ENCODE assay signal across 9 cellular contexts in the genomic region with DNA sequence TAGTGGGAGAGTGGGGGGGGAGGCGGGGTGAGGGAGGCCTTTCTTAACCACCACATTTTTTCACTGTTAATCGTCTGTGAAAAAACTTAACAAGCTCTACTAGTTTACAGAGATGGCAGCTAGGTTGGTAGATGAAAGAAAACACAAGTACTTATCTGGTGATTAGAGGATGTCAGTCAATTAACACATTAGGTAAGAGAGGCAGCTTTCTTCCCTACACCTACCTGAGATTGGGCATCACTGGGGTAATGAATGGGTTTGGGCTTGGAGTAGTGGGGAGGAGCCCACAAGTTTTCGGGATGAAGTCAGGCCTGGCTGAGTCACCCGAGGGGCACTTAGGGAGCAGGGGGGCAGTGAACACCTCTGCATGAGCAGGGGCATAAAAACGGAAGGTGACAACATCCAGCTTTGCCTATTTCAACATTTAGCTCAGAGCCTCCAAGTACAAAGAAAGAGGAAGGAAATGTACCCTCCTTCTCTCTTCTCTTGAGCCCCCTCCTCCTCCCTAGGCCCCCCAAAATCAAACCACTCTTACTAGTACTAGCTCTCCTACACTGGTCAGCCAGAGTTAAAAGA. TPM values are rescaled to one million over a fixed set of nuclear protein-coding genes. Genes with fewer than 3 reads are reported as not detected.
DNase-seq lines count a peak whose midpoint lies in the region; ATAC-seq and FAIRE-seq lines count a peak whose summit lies in the region.
"Had no signal": no experiment of that assay in that cellular context is flagged by ENCODE, and none has a peak within 500 bp of the region (broad histone marks: within the 10 kb centered on the region; RNA-seq: fewer than 3 reads in every experiment).

No MANE protein-coding gene starts in this region.

- H3K36me3 ChIP-seq in thymus (ENCODE audit: control insufficient read depth, insufficient read depth): peaks cover 13% of the 10 kb centered on the region

- H3K36me3 Mint-ChIP-seq in activated CD4-positive, alpha-beta T cell treated with anti-CD3 and anti-CD28 coated beads, Interleukin-2, amount 10 ng/mL, durations not matched to agents 7 days and 5 days (ENCODE audit: low read depth): peaks cover 46% of the 10 kb centered on the region

- 25% methylated on average over 5 of the region's 5 CpGs for WGBS in thymus
- 58% methylated on average over 5 of the region's 5 CpGs for WGBS in right cardiac atrium

- H3K27ac ChIP-seq in thymus (ENCODE audit: low read depth) (no peak overlapping the region), right cardiac atrium (ENCODE audit: low read length) (no peak overlapping the region)

- peaks cover 65% of the 10 kb centered on the region for H3K4me1 Mint-ChIP-seq in activated CD4-positive, alpha-beta T cell treated with anti-CD3 and anti-CD28 coated beads, Interleukin-2, amount 10 ng/mL, durations not matched to agents 7 days and 5 days

- intact Hi-C loops in right cardiac atrium (cut with DNase I): no loop called here

- no peaks in the 10 kb centered on the region for H3K9me3 Mint-ChIP-seq in activated CD4-positive, alpha-beta T cell treated with anti-CD3 and anti-CD28 coated beads, Interleukin-2, amount 10 ng/mL, durations not matched to agents 7 days and 5 days

- ATAC-seq in right cardiac atrium: no peak
- ATAC-seq: left lung had no signal

- DNase-seq in activated CD4-positive, alpha-beta T cell treated with anti-CD3 and anti-CD28 coated beads, Interleukin-2, amount 10 ng/mL, durations not matched to agents 7 days and 5 days: no peak
- DNase-seq in activated CD4-positive, alpha-beta T cell treated with anti-CD3 and anti-CD28 coated beads, Interleukin-2, amount 50 U/mL, for 48 hours: no peak
- DNase-seq in RCC 7860 (ENCODE audit: low spot score) (peak; percentile 64), fibroblast of gingiva (ENCODE audit: low read depth) (peak; percentile 11), NCI-H1417 (lab: John Stamatoyannopoulos, UW) (no peak), cerebellar cortex (ENCODE audit: low spot score) (no peak), right cardiac atrium (no peak)
- DNase-seq: left lung had no signal

- CTCF ChIA-PET in activated CD4-positive, alpha-beta T cell treated with anti-CD3 and anti-CD28 coated beads, Interleukin-2, amount 10 ng/mL, durations not matched to agents 7 days and 5 days (lab: Charles Lee): interaction anchor here (0.7 to 2.1 kb wide), 6 partner anchors 15 to 49 kb away, joined by 3 to 7 read pairs (median 4); no protein-coding TSS in a partner anchor

- H3K4me3 ChIP-seq in thymus (ENCODE audit: low read length) (peak overlapping the region; percentile 96), right cardiac atrium (ENCODE audit: low read length) (no peak overlapping the region)

- H3K4me3 Mint-ChIP-seq in activated CD4-positive, alpha-beta T cell treated with anti-CD3 and anti-CD28 coated beads, Interleukin-2, amount 10 ng/mL, durations not matched to agents 7 days and 5 days: peak overlapping the region; percentile 90

- H3K9me3 ChIP-seq in thymus (ENCODE audit: control insufficient read depth) (no peaks in the 10 kb centered on the region), right cardiac atrium (ENCODE audit: control insufficient read depth, low read length) (no peaks in the 10 kb centered on the region)
- H3K9me3 ChIP-seq: left lung had no signal

- peak overlapping the region; percentile 70 for H3K27ac Mint-ChIP-seq in activated CD4-positive, alpha-beta T cell treated with anti-CD3 and anti-CD28 coated beads, Interleukin-2, amount 10 ng/mL, durations not matched to agents 7 days and 5 days

- H3K27me3 Mint-ChIP-seq in activated CD4-positive, alpha-beta T cell treated with anti-CD3 and anti-CD28 coated beads, Interleukin-2, amount 10 ng/mL, durations not matched to agents 7 days and 5 days: no peaks in the 10 kb centered on the region

- POLR2A ChIA-PET in activated CD4-positive, alpha-beta T cell treated with anti-CD3 and anti-CD28 coated beads, Interleukin-2, amount 10 ng/mL, durations not matched to agents 7 days and 5 days (lab: Charles Lee): interaction anchor here (0.6 to 0.9 kb wide), 2 partner anchors 42 to 381 kb away, joined by 3 to 4 read pairs; no protein-coding TSS in a partner anchor

- FAIRE-seq in RCC 7860 (lab: Jason Lieb, UNC): no peak

- H3K4me1 ChIP-seq in thymus (ENCODE audit: control insufficient read depth, insufficient read depth, low read length): peaks cover 14% of the 10 kb centered on the region
- H3K4me1 ChIP-seq in right cardiac atrium (ENCODE audit: control insufficient read depth, insufficient read depth, low read length): peaks cover 9% of the 10 kb centered on the region

- H3K27me3 ChIP-seq in thymus (ENCODE audit: control insufficient read depth, insufficient read depth) (no peaks in the 10 kb centered on the region), right cardiac atrium (ENCODE audit: control insufficient read depth, insufficient read depth) (no peaks in the 10 kb centered on the region)
- H3K27me3 ChIP-seq: left lung had no signal

RNA-seq across cellular contexts. Expression of a gene that starts 2.5 kb away (rescaled TPM):
- total RNA-seq in activated CD4-positive, alpha-beta T cell treated with anti-CD3 and anti-CD28 coated beads, Interleukin-2, amount 10 ng/mL, durations not matched to agents 7 days and 5 days: 100 to 1,000 TPM; 239 to 296 TPM
- polyA plus RNA-seq in thymus (71.1 TPM), right cardiac atrium (7.8 TPM)
- total RNA-seq in right cardiac atrium: 10 to 100 TPM; 16.6 to 21.6 (median 19.2) TPM

Comparison
In these comparisons a context has a peak if more than half of its experiments do, and no peak if none do; other contexts are left out.
1. DNase-seq: peak in RCC 7860 (single experiment) and fibroblast of gingiva (single experiment); none in activated CD4-positive, alpha-beta T cell treated with anti-CD3 and anti-CD28 coated beads, Interleukin-2, amount 10 ng/mL, durations not matched to agents 7 days and 5 days (single experiment), activated CD4-positive, alpha-beta T cell treated with anti-CD3 and anti-CD28 coated beads, Interleukin-2, amount 50 U/mL, for 48 hours (0 of 2), NCI-H1417 (0 of 3), cerebellar cortex (single experiment) and right cardiac atrium (0 of 3).
2. RNA of a gene that starts 2.5 kb away (total RNA-seq): 239 to 296 TPM in activated CD4-positive, alpha-beta T cell treated with anti-CD3 and anti-CD28 coated beads, Interleukin-2, amount 10 ng/mL, durations not matched to agents 7 days and 5 days; 16.6 to 21.6 TPM in right cardiac atrium; every median in the first group is over 10 times any median in the second.